9 cellular contexts compared by ENCODE assay signal in the genomic region with DNA sequence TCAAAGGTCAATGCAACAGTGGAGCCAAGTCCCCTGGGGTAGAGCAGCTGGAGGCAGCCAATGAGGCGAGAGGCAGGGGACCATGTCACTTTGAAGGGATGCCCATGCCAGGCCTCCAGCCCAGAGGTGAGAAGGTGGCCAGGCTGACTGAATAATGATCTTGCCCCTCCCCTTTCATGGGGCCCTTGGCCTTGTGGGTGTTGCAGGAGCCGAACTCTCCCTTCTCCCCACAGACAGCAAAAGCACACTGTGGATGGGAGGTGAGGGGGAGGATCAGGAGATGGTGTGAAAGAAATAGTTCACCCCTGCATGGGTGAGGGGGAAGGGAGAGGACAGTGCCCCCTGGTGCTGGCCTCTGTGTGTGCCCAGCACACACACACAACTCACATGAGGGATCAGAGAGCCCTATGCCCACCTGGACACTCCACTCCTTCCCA. TPM values are rescaled to one million over a fixed set of nuclear protein-coding genes. Genes with fewer than 3 reads are reported as not detected.
DNase-seq lines count a peak whose midpoint lies in the region; ATAC-seq, FAIRE-seq and TF ChIP-seq lines count a peak whose summit lies in the region.
"Had no signal": no experiment of that assay in that cellular context is flagged by ENCODE, and none has a peak within 500 bp of the region (broad histone marks: within the 10 kb centered on the region; RNA-seq: fewer than 3 reads in every experiment).

No MANE protein-coding gene starts in this region.

- H3K79me2 ChIP-seq in endothelial cell of umbilical vein (ENCODE audit: control insufficient read depth, insufficient read depth, low read length): no peaks in the 10 kb centered on the region
- H3K79me2 ChIP-seq in GM23248 (ENCODE audit: insufficient read depth): no peaks in the 10 kb centered on the region

- no peaks in the 10 kb centered on the region for H3K9me3 Mint-ChIP-seq in activated T-cell treated with anti-CD3 and anti-CD28 coated beads, Interleukin-2, amount 50 U/mL, for 24 hours
- H3K9me3 Mint-ChIP-seq: mesothelial cell of epicardium had no signal

- H2AFZ ChIP-seq in endothelial cell of umbilical vein (ENCODE audit: low read depth, low read length) (no peak overlapping the region), GM23248 (no peak overlapping the region)

- no peaks in the 10 kb centered on the region for H3K4me1 ChIP-seq in endothelial cell of umbilical vein (ENCODE audit: control insufficient read depth, extremely low read depth, insufficient read depth, low read length)
- H3K4me1 ChIP-seq in GM23248 (ENCODE audit: insufficient read depth): peaks cover 19% of the 10 kb centered on the region

- in situ Hi-C loops in GM23248 (cut with MboI): no loop called here

- H3K4me2 ChIP-seq in endothelial cell of umbilical vein (ENCODE audit: insufficient read depth, low read length) (no peak overlapping the region), GM23248 (ENCODE audit: unreplicated experiment) (no peak overlapping the region)

- CTCF ChIA-PET in endothelial cell of umbilical vein (lab: Charles Lee) (interaction anchor here (1.5 to 3.0 kb wide), 3 partner anchors 11 to 20 kb away, joined by 5 to 14 read pairs (median 7); no protein-coding TSS in a partner anchor), HEK293T (lab: Yijun Ruan, JAX) (no interaction called here)

- peak overlapping the region; percentile 99 for H3K27ac Mint-ChIP-seq in activated T-cell treated with anti-CD3 and anti-CD28 coated beads, Interleukin-2, amount 50 U/mL, for 24 hours
- no peak overlapping the region for H3K27ac Mint-ChIP-seq in T-helper 17 cell
- H3K27ac Mint-ChIP-seq: mesothelial cell of epicardium had no signal

- no peak overlapping the region for H3K4me3 ChIP-seq in endothelial cell of umbilical vein (replicated peaks in 1 of 3; ENCODE audit: insufficient read depth in 1 of 3, low read depth in 1 of 3, low read length in 3 of 3)
- no peak overlapping the region for H3K4me3 ChIP-seq in GM23248

- H3K36me3 Mint-ChIP-seq in activated T-cell treated with anti-CD3 and anti-CD28 coated beads, Interleukin-2, amount 50 U/mL, for 24 hours (ENCODE audit: low read depth): no peaks in the 10 kb centered on the region
- H3K36me3 Mint-ChIP-seq in T-helper 17 cell (ENCODE audit: low read depth): no peaks in the 10 kb centered on the region
- H3K36me3 Mint-ChIP-seq: mesothelial cell of epicardium had no signal

- dilution Hi-C loops in endothelial cell of umbilical vein (cut with MboI; ENCODE audit: extremely low pct_ligation_motif_present, low sequenced_read_pairs): no loop called here

- H3K9me3 ChIP-seq in T-helper 17 cell (ENCODE audit: control insufficient read depth, low read length, poor library complexity, severe bottlenecking) (peaks cover 3% of the 10 kb centered on the region), endothelial cell of umbilical vein (replicated peaks; ENCODE audit: control insufficient read depth, insufficient read depth, low read length) (no peaks in the 10 kb centered on the region), GM23248 (ENCODE audit: low read depth) (no peaks in the 10 kb centered on the region)

- peaks cover 98% of the 10 kb centered on the region for H3K4me1 Mint-ChIP-seq in activated T-cell treated with anti-CD3 and anti-CD28 coated beads, Interleukin-2, amount 50 U/mL, for 24 hours (ENCODE audit: low read depth)
- peaks cover 52% of the 10 kb centered on the region for H3K4me1 Mint-ChIP-seq in T-helper 17 cell

- FAIRE-seq in endothelial cell of umbilical vein (lab: Jason Lieb, UNC): no peak

- H3K9me2 ChIP-seq in GM23248 (ENCODE audit: insufficient read depth): no peaks in the 10 kb centered on the region

- no peaks in the 10 kb centered on the region for H3K9me1 ChIP-seq in endothelial cell of umbilical vein (replicated peaks; ENCODE audit: control insufficient read depth, extremely low read depth, insufficient read depth, low read length)

- H3K27me3 Mint-ChIP-seq in activated T-cell treated with anti-CD3 and anti-CD28 coated beads, Interleukin-2, amount 50 U/mL, for 24 hours: no peaks in the 10 kb centered on the region
- H3K27me3 Mint-ChIP-seq in T-helper 17 cell: peaks cover 6% of the 10 kb centered on the region

- POLR2A ChIA-PET in endothelial cell of umbilical vein (lab: Charles Lee): no interaction called here
- POLR2A ChIA-PET in HEK293T (lab: Yijun Ruan, JAX): no interaction called here

- H3K27ac ChIP-seq in endothelial cell of umbilical vein (ENCODE audit: insufficient read depth, low read depth, low read length) (no peak overlapping the region), GM23248 (no peak overlapping the region)

- H3K36me3 ChIP-seq in endothelial cell of umbilical vein (ENCODE audit: control insufficient read depth in 2 of 2, extremely low read depth in 1 of 2, insufficient read depth in 2 of 2, low read length in 2 of 2) (no peaks in the 10 kb centered on the region), GM23248 (ENCODE audit: low read depth) (no peaks in the 10 kb centered on the region)

- peak; percentile 30 for ATAC-seq in T-helper 17 cell

- H3K27me3 ChIP-seq in endothelial cell of umbilical vein (ENCODE audit: control insufficient read depth in 2 of 2, insufficient read depth in 2 of 2, low read length in 2 of 2) (peaks cover 35 to 39% of the 10 kb centered on the region in 2 experiments), GM23248 (replicated peaks; ENCODE audit: insufficient read depth) (peaks cover 57% of the 10 kb centered on the region)

- 90% methylated on average over 2 of the region's 2 CpGs for WGBS in GM23248 (ENCODE audit: low coverage in 1 of 2, low lambda C conversion rate in 2 of 2, missing lambda C conversion rate in 2 of 2), 2 experiments

- no peaks in the 10 kb centered on the region for H3F3A ChIP-seq in GM23248 (ENCODE audit: insufficient read depth)

- H3K9ac ChIP-seq in endothelial cell of umbilical vein (replicated peaks; ENCODE audit: extremely low read depth, insufficient read depth, low read length) (no peak overlapping the region), GM23248 (no peak overlapping the region)

- intact Hi-C loops in endothelial cell of umbilical vein (cut with micrococcal nuclease): no loop called here

- TF ChIP-seq POLR2A in endothelial cell of umbilical vein (IDR thresholded peaks at IDR 0.05; ENCODE audit: low read depth, low read length): no peak

- TF ChIP-seq CTCF in endothelial cell of umbilical vein (IDR thresholded peaks at IDR 0.05; ENCODE audit: extremely low read depth in 1 of 2, insufficient read depth in 1 of 2, low read depth in 1 of 2, low read length in 2 of 2): peak; percentile 30 to 51

- peak overlapping the region; percentile 79 for H3K4me3 Mint-ChIP-seq in activated T-cell treated with anti-CD3 and anti-CD28 coated beads, Interleukin-2, amount 50 U/mL, for 24 hours
- H3K4me3 Mint-ChIP-seq in T-helper 17 cell: peak overlapping the region; percentile 49
- H3K4me3 Mint-ChIP-seq: mesothelial cell of epicardium had no signal

- DNase-seq in activated T-cell treated with anti-CD3 and anti-CD28 coated beads, Interleukin-2, amount 50 U/mL, for 24 hours: peak; percentile 68
- DNase-seq in activated T-cell treated with anti-CD3 and anti-CD28 coated beads for 4 hours (no peak), T-helper 17 cell (no peak), endothelial cell of umbilical vein (ENCODE audit: low read depth, low spot score) (no peak), GM23248 (no peak), HEK293T (ENCODE audit: extremely low spot score) (no peak), kidney glomerular epithelial cell (lab: John Stamatoyannopoulos, UW) (no peak)
- DNase-seq in stimulated activated CD8-positive, alpha-beta memory T cell treated with anti-CD3 and anti-CD28 coated beads, Interleukin-4, amount 100 ng/mL, for 48 hours: peak; percentile 65

- H4K20me1 ChIP-seq in endothelial cell of umbilical vein (replicated peaks; ENCODE audit: control insufficient read depth, extremely low read depth, insufficient read depth, low read length) (no peaks in the 10 kb centered on the region), GM23248 (ENCODE audit: insufficient read depth) (no peaks in the 10 kb centered on the region)

- no TSS peak for BruUV-seq in endothelial cell of umbilical vein (replicated peaks; lab: Mats Ljungman, UMichigan)

TF ChIP-seq in endothelial cell of umbilical vein, 7 proteins besides CTCF, POLR2A, EP300 and RAD21 (continues in another document):
- TF ChIP-seq FOS (IDR thresholded peaks at IDR 0.05; ENCODE audit: borderline replicate concordance, insufficient read depth, low read length) (no peak), GATA2 (IDR thresholded peaks at IDR 0.05; ENCODE audit: insufficient read depth, insufficient read length, low read depth, low read length) (no peak)

TF ChIP-seq in HEK293T, 16 proteins besides CTCF, POLR2A, EP300 and RAD21 (continues in another document):
- TF ChIP-seq FOXK2 (IDR thresholded peaks at IDR 0.05) (no peak), ELF4 (IDR thresholded peaks at IDR 0.05) (no peak), HDGF (IDR thresholded peaks at IDR 0.05; ENCODE audit: borderline replicate concordance) (no peak), FOXM1 (IDR thresholded peaks at IDR 0.05; ENCODE audit: borderline replicate concordance) (no peak), NFRKB (IDR thresholded peaks at IDR 0.05) (no peak)

RNA-seq across cellular contexts. Expression of gene TBX21, which starts 15.8 kb away (rescaled TPM):
- total RNA-seq in T-helper 17 cell (1 to 10 TPM; 7.9 to 8.8 TPM), endothelial cell of umbilical vein (not detected in 2 replicates)
- polyA plus RNA-seq in endothelial cell of umbilical vein (not detected in 2 replicates), GM23248 (2016; fragmentation: Nextera tagmentation; extraction: Ambion mirVana) (not detected in 2 replicates)
- not detected in 2 replicates for polyA plus RNA-seq in endothelial cell of umbilical vein (2011; cell fraction: cytosol; rRNA removed)
- polyA plus RNA-seq in endothelial cell of umbilical vein (2011; cell fraction: nucleus; rRNA removed): not detected in 2 replicates
- polyA plus RNA-seq in endothelial cell of umbilical vein (2012): not detected in 2 replicates
- not detected in 2 replicates for polyA minus RNA-seq in endothelial cell of umbilical vein
- polyA minus RNA-seq in endothelial cell of umbilical vein (2011; cell fraction: cytosol; rRNA and poly(A)+ RNA removed): not detected
- not detected in 2 replicates for polyA minus RNA-seq in endothelial cell of umbilical vein (2011; cell fraction: nucleus; rRNA and poly(A)+ RNA removed)
- not detected in 2 replicates for total RNA-seq in GM23248 (2014; rRNA removed; shearing (Covaris generic))
- total RNA-seq: mesothelial cell of epicardium had no signal

RNA-seq across cellular contexts. Expression of gene TBKBP1, which starts 23.3 kb away (rescaled TPM):
- total RNA-seq in T-helper 17 cell (1 to 10 TPM; 2.4 to 2.6 TPM), endothelial cell of umbilical vein (11.7 and 15.3 TPM in 2 replicates)
- polyA plus RNA-seq in endothelial cell of umbilical vein (7.0 and 7.2 TPM in 2 replicates), GM23248 (2016; fragmentation: Nextera tagmentation; extraction: Ambion mirVana) (1.1 and 1.2 TPM in 2 replicates)
- 6.8 and 8.3 TPM in 2 replicates for polyA plus RNA-seq in endothelial cell of umbilical vein (2011; cell fraction: cytosol; rRNA removed)
- 31.1 and 36.6 TPM in 2 replicates for polyA plus RNA-seq in endothelial cell of umbilical vein (2011; cell fraction: nucleus; rRNA removed)
- 15.1 and 20.0 TPM in 2 replicates for polyA plus RNA-seq in endothelial cell of umbilical vein (2012)
- 4.3 and 9.9 TPM in 2 replicates for polyA minus RNA-seq in endothelial cell of umbilical vein
- polyA minus RNA-seq in endothelial cell of umbilical vein (2011; cell fraction: cytosol; rRNA and poly(A)+ RNA removed): not detected
- 4.6 and 6.5 TPM in 2 replicates for polyA minus RNA-seq in endothelial cell of umbilical vein (2011; cell fraction: nucleus; rRNA and poly(A)+ RNA removed)
- 12.3 and 25.8 TPM in 2 replicates for total RNA-seq in GM23248 (2014; rRNA removed; shearing (Covaris generic))

Comparison
In these comparisons a context has a peak if more than half of its experiments do, and no peak if none do; other contexts are left out.
1. DNase-seq: peak in activated T-cell treated with anti-CD3 and anti-CD28 coated beads, Interleukin-2, amount 50 U/mL, for 24 hours (single experiment) and stimulated activated CD8-positive, alpha-beta memory T cell treated with anti-CD3 and anti-CD28 coated beads, Interleukin-4, amount 100 ng/mL, for 48 hours (single experiment); none in activated T-cell treated with anti-CD3 and anti-CD28 coated beads for 4 hours (single experiment), T-helper 17 cell (0 of 3), endothelial cell of umbilical vein (single experiment), GM23248 (single experiment), HEK293T (single experiment) and kidney glomerular epithelial cell (single experiment).